8 cellular contexts compared by ENCODE assay signal in genomic region chr16:3443108-3444031, GRCh38. TPM values are rescaled to one million over a fixed set of nuclear protein-coding genes. Genes with fewer than 3 reads are reported as not detected.
DNase-seq lines count a peak whose midpoint lies in the region; ATAC-seq, FAIRE-seq and TF ChIP-seq lines count a peak whose summit lies in the region.

Gene NAA60, plus strand, starts transcription at chr16:3443680. Its CDS starts 32,548 bp downstream, at chr16:3476228.
Gene ZNF597, minus strand, starts transcription at chr16:3443504. Its CDS starts 351 bp downstream, at chr16:3443153.

- H3K27ac ChIP-seq in HCT116 (ENCODE audit: low read depth, low read length) (peak within 1 kb of the TSS; percentile 67), angular gyrus (ENCODE audit: low read depth, low read length) (peak within 1 kb of the TSS; percentile 16)

- RAD21 ChIA-PET in HCT116 (lab: Charles Lee; ENCODE audit: low non-redundant PET in 1 of 2, low total read pairs in 2 of 2, uncharacterized antibody in 2 of 2, unreplicated experiment in 2 of 2): interaction anchor here in 1 of 2 experiments (0.6 kb wide), 1 partner anchor 177 kb away, joined by 3 read pairs; no protein-coding TSS in a partner anchor

- H3K36me3 ChIP-seq in HCT116 (ENCODE audit: control insufficient read depth in 1 of 2, insufficient read depth in 2 of 2, low read length in 2 of 2): peaks cover 2 to 14% of the 10 kb centered on the region in 2 experiments; a peak in 3 of 4 replicates

- H3K4me3 ChIP-seq in HCT116 (replicated peaks in 1 of 2; ENCODE audit: low read depth in 1 of 2, low read length in 2 of 2) (peak within 1 kb of the TSS; percentile 62 to 82), NB4 (ENCODE audit: low read depth, low read length) (peak within 1 kb of the TSS; percentile 95)

- peak within 1 kb of the TSS; percentile 95 for H3K4me3 Mint-ChIP-seq in progenitor cell of endocrine pancreas (ENCODE audit: low read depth)

- H3K27me3 Mint-ChIP-seq in progenitor cell of endocrine pancreas: no peaks in the 10 kb centered on the region

- FAIRE-seq in G401.6 (lab: Jason Lieb, UNC) (peak; percentile 93), urothelium cell line (lab: Jason Lieb, UNC) (no peak)

- TF ChIP-seq CTCF in HCT116 (IDR thresholded peaks at IDR 0.05 in 2 of 3, conservative IDR thresholded peaks at IDR 0.05 in 1 of 3; ENCODE audit: borderline replicate concordance in 1 of 3, insufficient read depth in 1 of 3, low read depth in 2 of 3, low read length in 2 of 3) (no peak), NB4 (IDR thresholded peaks at IDR 0.05; ENCODE audit: low read depth, low read length) (no peak), progenitor cell of endocrine pancreas (IDR thresholded peaks at IDR 0.05; ENCODE audit: unreplicated experiment) (no peak)

- DNase-seq in HCT116 (ENCODE audit: low read depth, low spot score) (peak; percentile 83), NB4 (ENCODE audit: low read depth) (peak; percentile 95), T-helper 1 cell (peak; percentile 63 to 87 (median 73)), left ventricle myocardium superior (peak; percentile 81), progenitor cell of endocrine pancreas (ENCODE audit: low spot score, unreplicated experiment) (peak; percentile 57), urothelium cell line (ENCODE audit: low spot score) (peak; percentile 78)

- no peak for TF ChIP-seq RAD21 in HCT116 (IDR thresholded peaks at IDR 0.05; ENCODE audit: low read depth)

- H3K4me1 Mint-ChIP-seq in progenitor cell of endocrine pancreas (ENCODE audit: low read depth): peaks cover 5% of the 10 kb centered on the region

- peak within 1 kb of the TSS; percentile 97 for H3K27ac Mint-ChIP-seq in progenitor cell of endocrine pancreas

- peak; percentile 5 for TF ChIP-seq POLR2A in HCT116 (IDR thresholded peaks at IDR 0.05; ENCODE audit: borderline replicate concordance, extremely low read depth, insufficient read depth, insufficient read length)
- peak; percentile 28 for TF ChIP-seq POLR2A in NB4 (IDR thresholded peaks at IDR 0.05; ENCODE audit: extremely low read depth, insufficient read length)

- intact Hi-C loops in HCT116 (cut with micrococcal nuclease) (loop anchor here (10.0 kb wide), 1 partner anchor 179 kb away; no protein-coding TSS in a partner anchor), left ventricle myocardium superior (cut with micrococcal nuclease) (no loop called here)

- H2AFZ ChIP-seq in HCT116 (ENCODE audit: low read depth, low read length, poor library complexity, severe bottlenecking): no peak within 1 kb of the TSS

- peak within 1 kb of the TSS; percentile 79 for H3K4me2 ChIP-seq in HCT116 (ENCODE audit: low read length)

- ATAC-seq in HCT116: peak; percentile 93
- ATAC-seq in left ventricle myocardium superior: peak; percentile 99

- H3K9ac ChIP-seq in HCT116 (ENCODE audit: low read length): peak within 1 kb of the TSS; percentile 74

- CTCF ChIA-PET in HCT116 (lab: Charles Lee): interaction anchor here (1.2 kb wide), 1 partner anchor 176 kb away, joined by 4 read pairs; no protein-coding TSS in a partner anchor

- peaks cover 21% of the 10 kb centered on the region for H3K36me3 Mint-ChIP-seq in progenitor cell of endocrine pancreas (ENCODE audit: insufficient read depth)

- no peaks in the 10 kb centered on the region for H3K9me2 ChIP-seq in HCT116 (ENCODE audit: insufficient read depth)

- 0 out of 4 replicates have a peak, but pooled peaks cover 0 to 4% of the 10 kb centered on the region in 2 experiments for H3K9me3 ChIP-seq in HCT116 (ENCODE audit: control insufficient read depth in 1 of 2, insufficient read depth in 1 of 2, low read depth in 1 of 2, low read length in 2 of 2)

- H3K4me1 ChIP-seq in HCT116 (ENCODE audit: control insufficient read depth in 1 of 2, insufficient read depth in 2 of 2, low read length in 2 of 2): peaks cover 0 to 9% of the 10 kb centered on the region in 2 experiments; a peak in 1 of 4 replicates

- BruUV-seq in HCT116 (replicated peaks; lab: Mats Ljungman, UMichigan): no TSS peak

- peaks cover 11% of the 10 kb centered on the region for H3K9me3 Mint-ChIP-seq in progenitor cell of endocrine pancreas (ENCODE audit: low read depth)

- POLR2A ChIA-PET in HCT116 (lab: Charles Lee): interaction anchor here (1.0 to 2.0 kb wide), 6 partner anchors 10 to 275 kb away, joined by 3 to 10 read pairs (median 4); partner anchors contain the start of genes ZNF174, ZNF200 and ZSCAN32

- peaks cover 53% of the 10 kb centered on the region for H3K79me2 ChIP-seq in HCT116 (ENCODE audit: insufficient read depth, low read length)

- no peaks in the 10 kb centered on the region for H4K20me1 ChIP-seq in HCT116 (ENCODE audit: insufficient read depth)

- no peaks in the 10 kb centered on the region for H3K27me3 ChIP-seq in HCT116 (ENCODE audit: insufficient read depth, low read length)

TF ChIP-seq in HCT116, 20 proteins besides CTCF, POLR2A, EP300 and RAD21:
- TF ChIP-seq SP1 (IDR thresholded peaks at IDR 0.05; ENCODE audit: low read depth) (peak; percentile 74), TCF7L2 (IDR thresholded peaks at IDR 0.05; ENCODE audit: borderline replicate concordance, extremely low read depth, insufficient read depth, insufficient read length) (no peak), POLR2AphosphoS5 (IDR thresholded peaks at IDR 0.05; ENCODE audit: low read depth, low read length) (peak; percentile 69), ZFX (IDR thresholded peaks at IDR 0.05) (peak; percentile 76), EGR1 (IDR thresholded peaks at IDR 0.05; ENCODE audit: low read depth) (peak; percentile 74)

RNA-seq across cellular contexts. Expression of gene NAA60, which starts in this region (rescaled TPM):
- total RNA-seq in HCT116 (2021; ENCODE audit: unreplicated experiment) (32.2 TPM), left ventricle myocardium superior (48.6 TPM), progenitor cell of endocrine pancreas (66.8 and 71.3 TPM in 2 replicates)
- polyA plus RNA-seq in HCT116 (2012): 24.6 and 25.4 TPM in 2 replicates

RNA-seq across cellular contexts. Expression of gene ZNF597, which starts in this region (rescaled TPM):
- 3.2 TPM for total RNA-seq in HCT116 (2021; ENCODE audit: unreplicated experiment)
- 0.95 and 1.1 TPM in 2 replicates for polyA plus RNA-seq in HCT116 (2012)
- 2.0 TPM for total RNA-seq in left ventricle myocardium superior
- 2.0 and 2.2 TPM in 2 replicates for total RNA-seq in progenitor cell of endocrine pancreas

Comparison
In these comparisons a context has a peak if more than half of its experiments do, and no peak if none do; other contexts are left out.
1. Peak in every context shown above with its lines: DNase-seq, ATAC-seq, H3K4me3 ChIP-seq and H3K27ac ChIP-seq.